Comparison of ENCODE assay signal across 16 cellular contexts in the genomic region with DNA sequence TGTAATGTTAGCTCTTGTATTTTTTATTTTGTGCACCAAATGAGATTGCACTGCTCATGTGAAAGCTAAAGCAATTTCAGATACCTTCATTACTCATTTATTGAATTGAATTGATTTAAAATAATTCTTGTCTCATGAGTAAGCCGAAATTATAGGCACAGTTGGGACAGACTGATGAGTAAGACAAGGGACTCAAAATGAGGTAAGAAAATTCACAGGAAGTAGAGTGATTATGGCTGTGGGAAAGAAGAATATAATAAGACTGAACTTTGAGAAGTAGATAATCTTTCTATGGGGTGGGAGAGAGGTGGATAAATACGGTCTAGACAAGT. TPM values are rescaled to one million over a fixed set of nuclear protein-coding genes. Genes with fewer than 3 reads are reported as not detected.
DNase-seq lines count a peak whose midpoint lies in the region; ATAC-seq and TF ChIP-seq lines count a peak whose summit lies in the region.
"Had no signal": no experiment of that assay in that cellular context is flagged by ENCODE, and none has a peak within 500 bp of the region (broad histone marks: within the 10 kb centered on the region; RNA-seq: fewer than 3 reads in every experiment).

No MANE protein-coding gene starts in this region.

- H2BK12ac ChIP-seq in neuronal stem cell (ENCODE audit: low read length): no peak overlapping the region

- intact Hi-C loops in PC-9 (cut with micrococcal nuclease; ENCODE audit: unreplicated experiment): no loop called here
- intact Hi-C loops in heart right ventricle (cut with DNase I): no loop called here

- no peak overlapping the region for H2BK15ac ChIP-seq in neuronal stem cell (ENCODE audit: low read length)

- no peaks in the 10 kb centered on the region for H3K79me2 ChIP-seq in PC-9 (ENCODE audit: low read depth)

- H3K4me3 ChIP-seq in PC-9: no peak overlapping the region
- H3K4me3 ChIP-seq in endodermal cell (ENCODE audit: low read length): peak overlapping the region; percentile 36
- no peak overlapping the region for H3K4me3 ChIP-seq in neuronal stem cell (ENCODE audit: low read length in 2 of 2)
- no peak overlapping the region for H3K4me3 ChIP-seq in heart right ventricle
- H3K4me3 ChIP-seq: gastrocnemius medialis had no signal

- no peak overlapping the region for H2AK5ac ChIP-seq in neuronal stem cell (ENCODE audit: low read depth, low read length)

- peak; percentile 25 for DNase-seq in Caki2 (ENCODE audit: low read depth)
- DNase-seq in PC-9: no peak
- DNase-seq in endodermal cell: no peak
- no peak for DNase-seq in neuronal stem cell (ENCODE audit: low spot score)
- DNase-seq in heart right ventricle: no peak
- DNase-seq in NCI-H2227 (lab: John Stamatoyannopoulos, UW; ENCODE audit: unreplicated experiment): no peak
- no peak for DNase-seq in NK-92 treated with Interleukin-12 subunit alpha and Interleukin-12 subunit beta, amount 100 ng/mL, for 24 hours (lab: John Stamatoyannopoulos, UW)
- no peak for DNase-seq in activated T-cell treated with anti-CD3 and anti-CD28 coated beads, Interleukin-2, amount 50 U/mL, for 1 hour
- DNase-seq: activated B cell treated with CpG ODN at 0.5 μM for 24 hours; activated CD8-positive, alpha-beta memory T cell treated with anti-CD3 and anti-CD28 coated beads for 24 hours; gastrocnemius medialis; left ventricle myocardium superior; SHP77 had no signal

- H3K9me2 ChIP-seq in PC-9 (ENCODE audit: insufficient read depth): no peaks in the 10 kb centered on the region

- 0 out of 2 replicates have a peak overlapping the region, but pooled peaks have one; percentile 18 for H3K27ac ChIP-seq in PC-9
- H3K27ac ChIP-seq in endodermal cell (ENCODE audit: low read depth, low read length): no peak overlapping the region
- H3K27ac ChIP-seq in neuronal stem cell (replicated peaks; ENCODE audit: low read length): no peak overlapping the region
- H3K27ac ChIP-seq in heart right ventricle: no peak overlapping the region
- H3K27ac ChIP-seq: gastrocnemius medialis had no signal

- H3K27me3 Mint-ChIP-seq in endodermal cell (ENCODE audit: insufficient read depth): no peaks in the 10 kb centered on the region
- H3K27me3 Mint-ChIP-seq: activated B cell treated with CpG ODN at 0.5 μM for 24 hours had no signal

- no peaks in the 10 kb centered on the region for H3K27me3 ChIP-seq in PC-9 (ENCODE audit: insufficient read depth, low read depth)
- no peaks in the 10 kb centered on the region for H3K27me3 ChIP-seq in endodermal cell (ENCODE audit: control insufficient read depth, insufficient read depth, low read length, poor library complexity, severe bottlenecking)
- H3K27me3 ChIP-seq in neuronal stem cell (ENCODE audit: control insufficient read depth in 3 of 3, insufficient read depth in 3 of 3, low read depth in 1 of 3, low read length in 3 of 3): no peaks in the 10 kb centered on the region
- H3K27me3 ChIP-seq in heart right ventricle: no peaks in the 10 kb centered on the region
- H3K27me3 ChIP-seq: gastrocnemius medialis had no signal

- H3K9ac ChIP-seq in endodermal cell (ENCODE audit: extremely low read depth, low read length, poor library complexity, severe bottlenecking) (no peak overlapping the region), neuronal stem cell (ENCODE audit: low read depth, low read length, poor library complexity) (no peak overlapping the region)

- no peak for ATAC-seq in heart right ventricle
- ATAC-seq: gastrocnemius medialis, left ventricle myocardium superior, sciatic nerve had no signal

- H3K4me3 Mint-ChIP-seq in endodermal cell: no peak overlapping the region
- H3K4me3 Mint-ChIP-seq: activated B cell treated with CpG ODN at 0.5 μM for 24 hours; central memory CD8-positive, alpha-beta T cell; T-helper 1 cell treated with Interleukin-12 subunit alpha and Interleukin-12 subunit beta and Interleukin-4 antibody, amounts not matched to agents 30 μg/mL and 1 μg/mL, for 36 hours had no signal

- H3K79me1 ChIP-seq in neuronal stem cell (ENCODE audit: low read depth, low read length): no peaks in the 10 kb centered on the region

- H3K4me2 ChIP-seq in PC-9: no peak overlapping the region
- H3K4me2 ChIP-seq in neuronal stem cell (ENCODE audit: insufficient read depth, low read length, poor library complexity, severe bottlenecking): no peak overlapping the region

- POLR2A ChIA-PET in PC-9 (lab: Charles Lee; ENCODE audit: unreplicated experiment): no interaction called here

- peaks cover 10% of the 10 kb centered on the region for H3K9me3 ChIP-seq in PC-9 (ENCODE audit: insufficient read depth, low read depth)
- H3K9me3 ChIP-seq in endodermal cell (ENCODE audit: control insufficient read depth, low read length): peaks cover 9% of the 10 kb centered on the region
- peaks cover 0 to 12% of the 10 kb centered on the region in 2 donors for H3K9me3 ChIP-seq in neuronal stem cell (replicated peaks in 1 of 2; ENCODE audit: control insufficient read depth in 2 of 2, insufficient read depth in 1 of 2, low read depth in 1 of 2, low read length in 2 of 2)
- H3K9me3 ChIP-seq in heart right ventricle: peaks cover 0 to 12% (median 5%) of the 10 kb centered on the region in 11 donors

- no peak overlapping the region for H4K8ac ChIP-seq in neuronal stem cell (ENCODE audit: low read depth, low read length)

- no TSS peak for BruUV-seq in PC-9 (replicated peaks; lab: Mats Ljungman, UMichigan)

- H2BK5ac ChIP-seq in neuronal stem cell (ENCODE audit: low read length): no peak overlapping the region

- no peak overlapping the region for H3K23ac ChIP-seq in neuronal stem cell (ENCODE audit: low read depth, low read length, poor library complexity)

- H3K4me1 Mint-ChIP-seq in endodermal cell: peaks cover 5% of the 10 kb centered on the region
- H3K4me1 Mint-ChIP-seq: activated B cell treated with CpG ODN at 0.5 μM for 24 hours; central memory CD8-positive, alpha-beta T cell had no signal

- H2AFZ ChIP-seq in PC-9 (no peak overlapping the region), neuronal stem cell (ENCODE audit: low read length) (peak overlapping the region; percentile 57)

- H3K4me1 ChIP-seq in PC-9 (replicated peaks; ENCODE audit: insufficient read depth): no peaks in the 10 kb centered on the region
- peaks cover 4% of the 10 kb centered on the region for H3K4me1 ChIP-seq in endodermal cell (ENCODE audit: control insufficient read depth, insufficient read depth, low read length)
- peaks cover 0 to 13% of the 10 kb centered on the region in 2 donors for H3K4me1 ChIP-seq in neuronal stem cell (ENCODE audit: control insufficient read depth in 2 of 2, insufficient read depth in 1 of 2, low read depth in 1 of 2, low read length in 2 of 2)
- no peaks in the 10 kb centered on the region for H3K4me1 ChIP-seq in heart right ventricle
- H3K4me1 ChIP-seq: gastrocnemius medialis had no signal

- H4K20me1 ChIP-seq in PC-9 (ENCODE audit: insufficient read depth): no peaks in the 10 kb centered on the region

- CTCF ChIA-PET in PC-9 (lab: Charles Lee): no interaction called here

- in situ Hi-C loops in Caki2 (cut with HindIII; ENCODE audit: low pct_unique_long_range_greater_than_20kb, low sequenced_read_pairs): no loop called here

- no peak overlapping the region for H3K18ac ChIP-seq in neuronal stem cell (ENCODE audit: low read length)

- peaks cover 8% of the 10 kb centered on the region for H3K9me3 Mint-ChIP-seq in endodermal cell
- H3K9me3 Mint-ChIP-seq: T-helper 1 cell treated with Interleukin-12 subunit alpha and Interleukin-12 subunit beta and Interleukin-4 antibody, amounts not matched to agents 30 μg/mL and 1 μg/mL, for 36 hours had no signal

- H3K27ac Mint-ChIP-seq in endodermal cell: peak overlapping the region; percentile 13
- H3K27ac Mint-ChIP-seq: activated B cell treated with CpG ODN at 0.5 μM for 24 hours; T-helper 1 cell treated with Interleukin-12 subunit alpha and Interleukin-12 subunit beta and Interleukin-4 antibody, amounts not matched to agents 30 μg/mL and 1 μg/mL, for 36 hours had no signal

- no peaks in the 10 kb centered on the region for H3K36me3 Mint-ChIP-seq in endodermal cell (ENCODE audit: low read depth)

- H3F3A ChIP-seq in PC-9 (ENCODE audit: insufficient read depth, low read depth): peaks cover 7% of the 10 kb centered on the region; the same call in 1 of the 2 replicates

- H3K4ac ChIP-seq in neuronal stem cell (ENCODE audit: low read length): no peak overlapping the region

- no peaks in the 10 kb centered on the region for H3K36me3 ChIP-seq in PC-9 (ENCODE audit: low read depth)
- no peaks in the 10 kb centered on the region for H3K36me3 ChIP-seq in endodermal cell (ENCODE audit: control insufficient read depth, insufficient read depth, low read length)
- no peaks in the 10 kb centered on the region for H3K36me3 ChIP-seq in neuronal stem cell (replicated peaks in 1 of 2; ENCODE audit: control insufficient read depth in 2 of 2, insufficient read depth in 2 of 2, low read length in 2 of 2)
- H3K36me3 ChIP-seq in heart right ventricle: no peaks in the 10 kb centered on the region
- H3K36me3 ChIP-seq: gastrocnemius medialis had no signal

- WGBS in endodermal cell (ENCODE audit: insufficient coverage in 1 of 2, insufficient read length in 1 of 2), 2 experiments: 83 to 89% methylated on average over 2 of the region's 2 CpGs
- WGBS in neuronal stem cell (ENCODE audit: extremely low coverage in 2 of 2, insufficient read length in 2 of 2, insufficient replicate concordance in 1 of 2), 2 donors: no CpG with 5 or more reads among the region's 2 CpGs
- WGBS in heart right ventricle, 2 donors: 63 to 74% methylated on average over 2 of the region's 2 CpGs

- H4K91ac ChIP-seq in neuronal stem cell (ENCODE audit: low read depth, low read length, poor library complexity): no peak overlapping the region

- no peak overlapping the region for H3K14ac ChIP-seq in neuronal stem cell (ENCODE audit: low read length)

- no peak overlapping the region for H2BK120ac ChIP-seq in neuronal stem cell (ENCODE audit: low read depth, low read length)

- TF ChIP-seq CTCF in PC-9 (conservative IDR thresholded peaks at IDR 0.05): no peak
- no peak for TF ChIP-seq CTCF in endodermal cell (conservative IDR thresholded peaks at IDR 0.05)
- TF ChIP-seq CTCF in heart right ventricle (IDR thresholded peaks at IDR 0.05): no peak

RNA-seq across cellular contexts. Expression of a gene that starts 51.1 kb away (rescaled TPM):
- 6.6 and 11.1 TPM in 2 replicates for total RNA-seq in Caki2 (2014; rRNA removed; shearing (Covaris generic); ENCODE audit: low replicate concordance)
- 12.9 and 13.3 TPM in 2 replicates for total RNA-seq in PC-9 (2021)
- total RNA-seq in endodermal cell: 10 to 100 TPM; 15.3 to 24.5 TPM
- polyA plus RNA-seq in endodermal cell (2013, experiment 1 of 2): 11.5 TPM
- 13.9 TPM for polyA plus RNA-seq in endodermal cell (2013, experiment 2 of 2)
- polyA plus RNA-seq in neuronal stem cell (2013, experiment 1 of 2): 18.7 TPM
- polyA plus RNA-seq in neuronal stem cell (2013, experiment 2 of 2): 18.4 TPM
- 10 to 100 TPM in 9 of 10 donors, 1 to 10 TPM in 1; 9.8 to 17.0 (median 12.4) TPM for total RNA-seq in heart right ventricle
- polyA plus RNA-seq in heart right ventricle: 10 to 100 TPM in 1 of 2 donors, 1 to 10 TPM in 1; 4.4 to 14.3 TPM
